ENCODE assay signal across 1 cellular context in the genomic region with DNA sequence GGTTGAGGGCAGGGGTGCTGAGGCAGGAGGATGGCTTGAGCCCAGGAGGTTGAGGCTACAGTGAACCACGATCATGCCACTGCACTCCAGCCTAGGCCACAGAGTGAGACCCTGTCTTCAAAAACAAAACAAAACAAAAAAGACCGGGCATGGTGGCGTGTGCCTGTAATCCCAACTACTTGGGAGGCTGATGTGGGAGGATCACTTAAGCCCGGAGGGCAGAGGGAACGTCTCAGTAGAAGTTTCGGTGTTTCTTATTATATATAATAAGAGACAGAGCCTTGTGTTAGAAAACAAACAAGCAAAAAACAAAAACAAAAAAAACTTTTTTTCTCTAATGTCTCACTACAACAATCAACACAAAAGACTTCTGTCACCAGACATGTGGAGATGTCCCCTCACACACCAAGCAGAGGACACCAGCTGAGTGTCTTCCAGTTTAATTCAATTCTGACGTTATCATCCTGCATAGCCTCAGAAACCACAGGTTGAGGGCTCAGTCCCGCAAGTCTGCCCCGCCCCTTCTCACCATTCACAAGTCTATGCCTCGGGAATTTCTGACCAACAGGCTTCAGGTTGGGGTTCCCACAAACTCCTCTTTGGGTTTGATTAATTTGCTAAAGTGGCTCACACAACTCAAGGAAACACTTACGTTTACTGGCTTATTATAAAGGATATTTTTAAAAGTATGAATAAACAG.
TF ChIP-seq lines count a peak whose summit lies in the region.

No MANE protein-coding gene starts in this region.

TF ChIP-seq in WTC11, 78 proteins besides CTCF, POLR2A, EP300 and RAD21 (continued from another document):
- TF ChIP-seq NR2C2 (CRISPR knock-in tag; IDR thresholded peaks at IDR 0.05), result no peak
- TF ChIP-seq, protein P1, sequence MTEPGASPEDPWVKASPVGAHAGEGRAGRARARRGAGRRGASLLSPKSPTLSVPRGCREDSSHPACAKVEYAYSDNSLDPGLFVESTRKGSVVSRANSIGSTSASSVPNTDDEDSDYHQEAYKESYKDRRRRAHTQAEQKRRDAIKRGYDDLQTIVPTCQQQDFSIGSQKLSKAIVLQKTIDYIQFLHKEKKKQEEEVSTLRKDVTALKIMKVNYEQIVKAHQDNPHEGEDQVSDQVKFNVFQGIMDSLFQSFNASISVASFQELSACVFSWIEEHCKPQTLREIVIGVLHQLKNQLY (CRISPR knock-in tag; IDR thresholded peaks at IDR 0.05), result no peak
- TF ChIP-seq CBFB (CRISPR knock-in tag; IDR thresholded peaks at IDR 0.05; ENCODE audit: low read depth), result no peak
- no peak for TF ChIP-seq NFYB (CRISPR knock-in tag; conservative IDR thresholded peaks at IDR 0.05; ENCODE audit: low read depth)
- TF ChIP-seq PRRX2 (CRISPR knock-in tag; IDR thresholded peaks at IDR 0.05), result no peak
- TF ChIP-seq, protein P2, sequence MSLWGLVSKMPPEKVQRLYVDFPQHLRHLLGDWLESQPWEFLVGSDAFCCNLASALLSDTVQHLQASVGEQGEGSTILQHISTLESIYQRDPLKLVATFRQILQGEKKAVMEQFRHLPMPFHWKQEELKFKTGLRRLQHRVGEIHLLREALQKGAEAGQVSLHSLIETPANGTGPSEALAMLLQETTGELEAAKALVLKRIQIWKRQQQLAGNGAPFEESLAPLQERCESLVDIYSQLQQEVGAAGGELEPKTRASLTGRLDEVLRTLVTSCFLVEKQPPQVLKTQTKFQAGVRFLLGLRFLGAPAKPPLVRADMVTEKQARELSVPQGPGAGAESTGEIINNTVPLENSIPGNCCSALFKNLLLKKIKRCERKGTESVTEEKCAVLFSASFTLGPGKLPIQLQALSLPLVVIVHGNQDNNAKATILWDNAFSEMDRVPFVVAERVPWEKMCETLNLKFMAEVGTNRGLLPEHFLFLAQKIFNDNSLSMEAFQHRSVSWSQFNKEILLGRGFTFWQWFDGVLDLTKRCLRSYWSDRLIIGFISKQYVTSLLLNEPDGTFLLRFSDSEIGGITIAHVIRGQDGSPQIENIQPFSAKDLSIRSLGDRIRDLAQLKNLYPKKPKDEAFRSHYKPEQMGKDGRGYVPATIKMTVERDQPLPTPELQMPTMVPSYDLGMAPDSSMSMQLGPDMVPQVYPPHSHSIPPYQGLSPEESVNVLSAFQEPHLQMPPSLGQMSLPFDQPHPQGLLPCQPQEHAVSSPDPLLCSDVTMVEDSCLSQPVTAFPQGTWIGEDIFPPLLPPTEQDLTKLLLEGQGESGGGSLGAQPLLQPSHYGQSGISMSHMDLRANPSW (CRISPR knock-in tag; conservative IDR thresholded peaks at IDR 0.05; ENCODE audit: low read depth), result no peak
- TF ChIP-seq, protein P3, sequence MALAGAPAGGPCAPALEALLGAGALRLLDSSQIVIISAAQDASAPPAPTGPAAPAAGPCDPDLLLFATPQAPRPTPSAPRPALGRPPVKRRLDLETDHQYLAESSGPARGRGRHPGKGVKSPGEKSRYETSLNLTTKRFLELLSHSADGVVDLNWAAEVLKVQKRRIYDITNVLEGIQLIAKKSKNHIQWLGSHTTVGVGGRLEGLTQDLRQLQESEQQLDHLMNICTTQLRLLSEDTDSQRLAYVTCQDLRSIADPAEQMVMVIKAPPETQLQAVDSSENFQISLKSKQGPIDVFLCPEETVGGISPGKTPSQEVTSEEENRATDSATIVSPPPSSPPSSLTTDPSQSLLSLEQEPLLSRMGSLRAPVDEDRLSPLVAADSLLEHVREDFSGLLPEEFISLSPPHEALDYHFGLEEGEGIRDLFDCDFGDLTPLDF (CRISPR knock-in tag; IDR thresholded peaks at IDR 0.05), result no peak
- TF ChIP-seq, protein P4, sequence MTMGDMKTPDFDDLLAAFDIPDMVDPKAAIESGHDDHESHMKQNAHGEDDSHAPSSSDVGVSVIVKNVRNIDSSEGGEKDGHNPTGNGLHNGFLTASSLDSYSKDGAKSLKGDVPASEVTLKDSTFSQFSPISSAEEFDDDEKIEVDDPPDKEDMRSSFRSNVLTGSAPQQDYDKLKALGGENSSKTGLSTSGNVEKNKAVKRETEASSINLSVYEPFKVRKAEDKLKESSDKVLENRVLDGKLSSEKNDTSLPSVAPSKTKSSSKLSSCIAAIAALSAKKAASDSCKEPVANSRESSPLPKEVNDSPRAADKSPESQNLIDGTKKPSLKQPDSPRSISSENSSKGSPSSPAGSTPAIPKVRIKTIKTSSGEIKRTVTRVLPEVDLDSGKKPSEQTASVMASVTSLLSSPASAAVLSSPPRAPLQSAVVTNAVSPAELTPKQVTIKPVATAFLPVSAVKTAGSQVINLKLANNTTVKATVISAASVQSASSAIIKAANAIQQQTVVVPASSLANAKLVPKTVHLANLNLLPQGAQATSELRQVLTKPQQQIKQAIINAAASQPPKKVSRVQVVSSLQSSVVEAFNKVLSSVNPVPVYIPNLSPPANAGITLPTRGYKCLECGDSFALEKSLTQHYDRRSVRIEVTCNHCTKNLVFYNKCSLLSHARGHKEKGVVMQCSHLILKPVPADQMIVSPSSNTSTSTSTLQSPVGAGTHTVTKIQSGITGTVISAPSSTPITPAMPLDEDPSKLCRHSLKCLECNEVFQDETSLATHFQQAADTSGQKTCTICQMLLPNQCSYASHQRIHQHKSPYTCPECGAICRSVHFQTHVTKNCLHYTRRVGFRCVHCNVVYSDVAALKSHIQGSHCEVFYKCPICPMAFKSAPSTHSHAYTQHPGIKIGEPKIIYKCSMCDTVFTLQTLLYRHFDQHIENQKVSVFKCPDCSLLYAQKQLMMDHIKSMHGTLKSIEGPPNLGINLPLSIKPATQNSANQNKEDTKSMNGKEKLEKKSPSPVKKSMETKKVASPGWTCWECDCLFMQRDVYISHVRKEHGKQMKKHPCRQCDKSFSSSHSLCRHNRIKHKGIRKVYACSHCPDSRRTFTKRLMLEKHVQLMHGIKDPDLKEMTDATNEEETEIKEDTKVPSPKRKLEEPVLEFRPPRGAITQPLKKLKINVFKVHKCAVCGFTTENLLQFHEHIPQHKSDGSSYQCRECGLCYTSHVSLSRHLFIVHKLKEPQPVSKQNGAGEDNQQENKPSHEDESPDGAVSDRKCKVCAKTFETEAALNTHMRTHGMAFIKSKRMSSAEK (CRISPR knock-in tag; IDR thresholded peaks at IDR 0.05; ENCODE audit: borderline replicate concordance), result no peak
